8 cellular contexts compared by ENCODE assay signal in the genomic region with DNA sequence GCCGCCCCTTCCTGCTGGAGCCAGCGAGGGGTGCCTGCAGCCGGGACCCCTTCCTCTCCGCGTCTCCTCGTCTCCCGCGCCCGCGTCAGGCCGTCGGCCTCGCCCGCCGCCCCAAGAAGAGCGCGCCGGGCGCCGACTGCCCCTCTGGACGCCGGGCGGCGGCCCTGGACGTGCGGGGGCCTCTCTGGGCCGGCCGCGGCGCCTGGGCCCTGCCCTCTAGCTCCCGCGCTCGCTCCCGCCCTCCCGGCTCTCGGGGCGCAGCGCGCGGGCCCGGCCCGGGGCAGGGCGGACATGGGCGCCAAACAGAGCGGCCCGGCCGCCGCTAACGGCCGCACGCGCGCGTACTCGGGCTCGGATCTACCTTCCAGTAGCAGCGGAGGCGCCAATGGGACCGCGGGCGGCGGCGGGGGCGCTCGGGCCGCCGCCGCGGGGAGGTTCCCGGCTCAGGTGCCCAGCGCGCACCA. TPM values are rescaled to one million over a fixed set of nuclear protein-coding genes. Genes with fewer than 3 reads are reported as not detected.
DNase-seq lines count a peak whose midpoint lies in the region; ATAC-seq and TF ChIP-seq lines count a peak whose summit lies in the region.

No MANE protein-coding gene starts in this region.

- peak overlapping the region in 1 of 2 donors; percentile 76 for H3K27ac Mint-ChIP-seq in natural killer cell treated with Interleukin-12 subunit alpha and Interleukin-12 subunit beta and Interleukin-15 and Interleukin-18, amount 100 ng/mL, for 72 hours

- no peaks in the 10 kb centered on the region for H3K27me3 Mint-ChIP-seq in natural killer cell treated with Interleukin-12 subunit alpha and Interleukin-12 subunit beta and Interleukin-15 and Interleukin-18, amount 100 ng/mL, for 72 hours

- peaks cover 34 to 40% of the 10 kb centered on the region in 2 donors for H3K4me1 Mint-ChIP-seq in natural killer cell treated with Interleukin-12 subunit alpha and Interleukin-12 subunit beta and Interleukin-15 and Interleukin-18, amount 100 ng/mL, for 72 hours (ENCODE audit: low read depth in 2 of 2)

- H3K4me3 ChIP-seq in DOHH2 (ENCODE audit: low read length) (peak overlapping the region; percentile 80), Karpas-422 (ENCODE audit: low read length) (peak overlapping the region; percentile 75), epithelial cell of proximal tubule (ENCODE audit: low read depth, low read length) (peak overlapping the region; percentile 80), urinary bladder (ENCODE audit: low read depth, low read length) (peak overlapping the region; percentile 89)

- peak overlapping the region; percentile 83 for H3K9ac ChIP-seq in Karpas-422 (ENCODE audit: low read length)

- DNase-seq in Karpas-422 (peak; percentile 78), activated T-cell treated with anti-CD3 and anti-CD28 coated beads for 24 hours (ENCODE audit: low read depth) (peak; percentile 12), epithelial cell of proximal tubule (ENCODE audit: low read depth) (no peak), MV-4-11 (lab: John Stamatoyannopoulos, UW) (no peak)
- DNase-seq in natural killer cell treated with Interleukin-12 subunit alpha and Interleukin-12 subunit beta and Interleukin-15 and Interleukin-18, amount 100 ng/mL, for 72 hours (ENCODE audit: low spot score) = peak; percentile 65

- H3K36me3 ChIP-seq in DOHH2 (ENCODE audit: control insufficient read depth, low read length) (peaks cover 11% of the 10 kb centered on the region), Karpas-422 (ENCODE audit: insufficient read depth, low read length) (no peaks in the 10 kb centered on the region; the same call in 1 of the 2 replicates), urinary bladder (ENCODE audit: insufficient read depth) (no peaks in the 10 kb centered on the region)

- H3K9me2 ChIP-seq in DOHH2 (replicated peaks; ENCODE audit: control insufficient read depth, low read length) = no peaks in the 10 kb centered on the region
- no peaks in the 10 kb centered on the region for H3K9me2 ChIP-seq in Karpas-422 (replicated peaks; ENCODE audit: insufficient read depth, low read length)

- peak; percentile 11 for ATAC-seq in GM21576 (IDR thresholded peaks at IDR 0.05; ENCODE audit: unreplicated experiment)
- peak; percentile 2 to 3 for ATAC-seq in natural killer cell treated with Interleukin-12 subunit alpha and Interleukin-12 subunit beta and Interleukin-15 and Interleukin-18, amount 100 ng/mL, for 72 hours

- H3K9me3 Mint-ChIP-seq in natural killer cell treated with Interleukin-12 subunit alpha and Interleukin-12 subunit beta and Interleukin-15 and Interleukin-18, amount 100 ng/mL, for 72 hours = no peaks in the 10 kb centered on the region

- peak overlapping the region; percentile 82 for H3K4me3 Mint-ChIP-seq in natural killer cell treated with Interleukin-12 subunit alpha and Interleukin-12 subunit beta and Interleukin-15 and Interleukin-18, amount 100 ng/mL, for 72 hours

- H2AFZ ChIP-seq in Karpas-422 (ENCODE audit: low read length) = no peak overlapping the region

- 0 out of 2 replicates have a peak, but pooled peaks cover 4% of the 10 kb centered on the region for H3F3A ChIP-seq in DOHH2 (ENCODE audit: control insufficient read depth, insufficient read depth)

- TF ChIP-seq CTCF in DOHH2 (IDR thresholded peaks at IDR 0.05; ENCODE audit: low read depth, low read length, poor library complexity, severe bottlenecking) (no peak), epithelial cell of proximal tubule (conservative IDR thresholded peaks at IDR 0.05; ENCODE audit: low read depth, low read length) (no peak)

- H4K20me1 ChIP-seq in DOHH2 (ENCODE audit: control insufficient read depth, insufficient read depth, low read depth, low read length) (peaks cover 17% of the 10 kb centered on the region), Karpas-422 (ENCODE audit: insufficient read depth, low read depth, low read length) (peaks cover 19% of the 10 kb centered on the region)

- H3K36me3 Mint-ChIP-seq in natural killer cell treated with Interleukin-12 subunit alpha and Interleukin-12 subunit beta and Interleukin-15 and Interleukin-18, amount 100 ng/mL, for 72 hours = peaks cover 12% of the 10 kb centered on the region

- H3K4me1 ChIP-seq in DOHH2 (ENCODE audit: control insufficient read depth, low read length) (peaks cover 74% of the 10 kb centered on the region), Karpas-422 (ENCODE audit: low read length) (peaks cover 59% of the 10 kb centered on the region), urinary bladder (ENCODE audit: insufficient read depth) (no peaks in the 10 kb centered on the region)

- WGBS in urinary bladder = under 1% methylated on average over 71 of the region's 72 CpGs

- no peaks in the 10 kb centered on the region for H3K9me3 ChIP-seq in DOHH2 (ENCODE audit: control insufficient read depth, insufficient read depth, low read length)
- no peaks in the 10 kb centered on the region for H3K9me3 ChIP-seq in Karpas-422 (ENCODE audit: low read length)

- H3K27ac ChIP-seq in DOHH2 (ENCODE audit: low read depth, low read length) = peak overlapping the region; percentile 83
- H3K27ac ChIP-seq in Karpas-422 (ENCODE audit: low read length) = peak overlapping the region; percentile 78
- peak overlapping the region; percentile 100 for H3K27ac ChIP-seq in urinary bladder (ENCODE audit: low read depth)

- H3K4me2 ChIP-seq in DOHH2 (ENCODE audit: low read length) = peak overlapping the region; percentile 56
- H3K4me2 ChIP-seq in Karpas-422 (ENCODE audit: low read depth, low read length, poor library complexity, severe bottlenecking) = peak overlapping the region; percentile 59

- H3K27me3 ChIP-seq in DOHH2 (ENCODE audit: control insufficient read depth, low read length) (no peaks in the 10 kb centered on the region), Karpas-422 (ENCODE audit: low read length) (no peaks in the 10 kb centered on the region)

- H3K79me2 ChIP-seq in DOHH2 (ENCODE audit: control insufficient read depth, low read length) = peaks cover 73% of the 10 kb centered on the region
- peaks cover 53% of the 10 kb centered on the region for H3K79me2 ChIP-seq in Karpas-422 (ENCODE audit: low read length)

RNA-seq across cellular contexts. Expression of gene ZNRF2, which starts 0.7 kb away (rescaled TPM):
- total RNA-seq in Karpas-422 (2014; rRNA removed; shearing (Covaris generic); ENCODE audit: low replicate concordance) = 43.0 and 45.3 TPM in 2 replicates
- total RNA-seq in epithelial cell of proximal tubule (10.4 and 16.5 TPM in 2 replicates), urinary bladder (40.0 TPM)
- total RNA-seq in natural killer cell treated with Interleukin-12 subunit alpha and Interleukin-12 subunit beta and Interleukin-15 and Interleukin-18, amount 100 ng/mL, for 72 hours = 10 to 100 TPM; 10.4 to 12.3 TPM
- polyA plus RNA-seq in urinary bladder = 5.6 TPM

Comparison
In these comparisons a context has a peak if more than half of its experiments do, and no peak if none do; other contexts are left out.
1. DNase-seq: peak in Karpas-422 (single experiment), activated T-cell treated with anti-CD3 and anti-CD28 coated beads for 24 hours (single experiment) and natural killer cell treated with Interleukin-12 subunit alpha and Interleukin-12 subunit beta and Interleukin-15 and Interleukin-18, amount 100 ng/mL, for 72 hours (single experiment); none in epithelial cell of proximal tubule (single experiment) and MV-4-11 (single experiment).
2. Peak in every context shown above with its lines, with median percentiles within 50 percentile points of each other: H3K27ac ChIP-seq and H3K4me3 ChIP-seq.